ENCODE assay signal across 9 cellular contexts in the genomic region with DNA sequence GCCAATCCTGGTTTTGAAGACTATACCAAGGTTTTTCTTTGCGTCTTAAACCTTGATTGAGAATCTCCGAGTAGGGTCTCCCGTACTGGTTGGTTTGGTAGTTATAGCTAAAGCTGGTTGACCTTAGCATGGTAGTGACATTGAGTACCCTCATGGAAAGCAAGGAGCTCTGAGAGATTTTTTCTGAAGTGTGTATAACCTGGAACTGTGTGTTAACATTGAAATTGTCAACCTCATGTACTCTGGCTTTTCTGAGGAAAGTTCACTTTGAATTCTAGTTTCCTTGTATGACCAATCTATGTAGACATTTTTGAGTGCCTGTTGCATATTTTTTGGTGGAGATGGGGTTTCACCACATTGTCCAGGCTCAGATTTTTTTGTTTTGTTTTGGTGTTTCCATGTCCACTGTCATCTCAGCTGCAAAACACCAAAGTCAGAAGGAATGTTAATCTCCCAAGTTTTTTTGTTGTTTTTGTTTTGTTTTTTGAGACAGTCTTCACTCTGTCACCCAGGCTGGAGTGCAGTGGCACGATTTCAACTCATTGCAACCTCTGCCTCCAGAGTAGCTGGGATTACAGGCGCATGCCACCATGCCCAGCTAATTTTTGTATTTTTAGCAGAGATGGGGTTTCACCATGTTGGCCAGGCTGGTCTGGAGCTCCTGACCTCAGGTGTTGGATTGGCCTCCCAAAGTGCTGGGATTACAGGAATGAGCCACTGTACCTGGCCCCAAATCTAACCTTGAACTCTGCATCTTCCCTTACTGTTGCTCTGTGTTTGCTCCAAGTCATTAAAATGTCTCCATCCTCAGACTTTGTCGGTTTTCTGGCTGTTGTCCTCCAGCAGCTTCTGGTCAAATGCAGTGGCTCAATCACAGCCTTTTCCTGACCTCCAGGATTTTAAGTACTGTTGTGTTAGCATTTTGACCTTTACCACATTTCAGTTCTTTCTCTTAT. TPM values are rescaled to one million over a fixed set of nuclear protein-coding genes. Genes with fewer than 3 reads are reported as not detected.
A peak's percentile ranks its signal among the peaks of the same experiment; 100 is the strongest.
DNase-seq lines count a peak whose midpoint lies in the region; ATAC-seq and TF ChIP-seq lines count a peak whose summit lies in the region.
"Had no signal": no experiment of that assay in that cellular context is flagged by ENCODE, and none has a peak within 500 bp of the region (broad histone marks: within the 10 kb centered on the region; RNA-seq: fewer than 3 reads in every experiment).

No MANE protein-coding gene starts in this region.

- no TSS peak for BruUV-seq in Calu3 (replicated peaks; lab: Mats Ljungman, UMichigan)

- DNase-seq in Calu3, result no peak
- DNase-seq in HFFc6, result peak; percentile 59
- no peak for DNase-seq in natural killer cell
- DNase-seq in omental fat pad (ENCODE audit: low spot score), result no peak
- DNase-seq in HEK293T (ENCODE audit: extremely low spot score), result no peak
- DNase-seq: RPMI8226 had no signal

- H3K9me3 Mint-ChIP-seq in Calu3 (ENCODE audit: low read depth, unreplicated experiment) (no peaks in the 10 kb centered on the region), HFFc6 (peaks cover 10% of the 10 kb centered on the region; the same call in 1 of the 2 replicates), natural killer cell (no peaks in the 10 kb centered on the region)
- H3K9me3 Mint-ChIP-seq in activated T-helper 17 cell treated with anti-CD3 and anti-CD28 coated beads, Interleukin-2, amount 50 U/mL, for 72 hours, result no peaks in the 10 kb centered on the region

- H3K4me3 Mint-ChIP-seq in Calu3 (ENCODE audit: low read depth, unreplicated experiment), result peak overlapping the region; percentile 47
- H3K4me3 Mint-ChIP-seq in HFFc6, result peak overlapping the region; percentile 64
- peak overlapping the region; percentile 93 for H3K4me3 Mint-ChIP-seq in activated T-helper 17 cell treated with anti-CD3 and anti-CD28 coated beads, Interleukin-2, amount 50 U/mL, for 72 hours
- no peak overlapping the region for H3K4me3 Mint-ChIP-seq in natural killer cell

- CTCF ChIA-PET in Calu3 (lab: Charles Lee) (interaction anchor here (0.5 to 1.0 kb wide), 2 partner anchors 33 to 982 kb away, joined by 5 to 7 read pairs; no protein-coding TSS in a partner anchor), HEK293T (lab: Yijun Ruan, JAX) (interaction anchor here (0.8 kb wide), 1 partner anchor 539 kb away, joined by 3 read pairs; no protein-coding TSS in a partner anchor)

- H3K4me1 Mint-ChIP-seq in Calu3 (ENCODE audit: low read depth, unreplicated experiment) (peaks cover 25% of the 10 kb centered on the region), HFFc6 (ENCODE audit: low read depth) (peaks cover 62% of the 10 kb centered on the region), natural killer cell (peaks cover 57 to 60% of the 10 kb centered on the region in 2 donors)
- peaks cover 27% of the 10 kb centered on the region for H3K4me1 Mint-ChIP-seq in activated T-helper 17 cell treated with anti-CD3 and anti-CD28 coated beads, Interleukin-2, amount 50 U/mL, for 72 hours

- H3K27ac Mint-ChIP-seq in Calu3 (ENCODE audit: unreplicated experiment), result peak overlapping the region; percentile 85
- peak overlapping the region; percentile 95 for H3K27ac Mint-ChIP-seq in HFFc6
- peak overlapping the region; percentile 91 for H3K27ac Mint-ChIP-seq in activated T-helper 17 cell treated with anti-CD3 and anti-CD28 coated beads, Interleukin-2, amount 50 U/mL, for 72 hours
- peak overlapping the region; percentile 65 to 96 for H3K27ac Mint-ChIP-seq in natural killer cell

- no peak for ATAC-seq in activated T-helper 17 cell treated with anti-CD3 and anti-CD28 coated beads, Interleukin-2, amount 50 U/mL, for 72 hours (replicated peaks)
- ATAC-seq in natural killer cell (no peak), omental fat pad (ENCODE audit: low FRiP score) (no peak), GM18868 (IDR thresholded peaks at IDR 0.05; ENCODE audit: unreplicated experiment) (no peak), HG03520 (IDR thresholded peaks at IDR 0.05; ENCODE audit: unreplicated experiment) (no peak)

- POLR2A ChIA-PET in HEK293T (lab: Yijun Ruan, JAX), result interaction anchor here (1.5 kb wide), 2 partner anchors 20 to 119 kb away, joined by 3 read pairs; partner anchors contain the start of gene SLC18B1

- intact Hi-C loops in Calu3 (cut with micrococcal nuclease; ENCODE audit: unreplicated experiment), result no loop called here
- intact Hi-C loops in natural killer cell (cut with micrococcal nuclease), result no loop called here

- H3K36me3 Mint-ChIP-seq in Calu3 (ENCODE audit: insufficient read depth, unreplicated experiment), result peaks cover 85% of the 10 kb centered on the region
- peaks cover 56% of the 10 kb centered on the region for H3K36me3 Mint-ChIP-seq in HFFc6 (ENCODE audit: low read depth)
- H3K36me3 Mint-ChIP-seq in activated T-helper 17 cell treated with anti-CD3 and anti-CD28 coated beads, Interleukin-2, amount 50 U/mL, for 72 hours (ENCODE audit: low read depth), result peaks cover 67% of the 10 kb centered on the region
- peaks cover 27% of the 10 kb centered on the region for H3K36me3 Mint-ChIP-seq in natural killer cell

- TF ChIP-seq CTCF in Calu3 (IDR thresholded peaks at IDR 0.05; ENCODE audit: unreplicated experiment), result no peak
- TF ChIP-seq CTCF in HFFc6 (IDR thresholded peaks at IDR 0.05), result no peak
- no peak for TF ChIP-seq CTCF in natural killer cell (IDR thresholded peaks at IDR 0.05)
- TF ChIP-seq CTCF in omental fat pad (IDR thresholded peaks at IDR 0.05), result no peak

- no peaks in the 10 kb centered on the region for H3K27me3 Mint-ChIP-seq in Calu3 (ENCODE audit: unreplicated experiment)
- H3K27me3 Mint-ChIP-seq in HFFc6 (ENCODE audit: insufficient read depth), result peaks cover 20% of the 10 kb centered on the region
- H3K27me3 Mint-ChIP-seq in activated T-helper 17 cell treated with anti-CD3 and anti-CD28 coated beads, Interleukin-2, amount 50 U/mL, for 72 hours, result no peaks in the 10 kb centered on the region
- H3K27me3 Mint-ChIP-seq in natural killer cell (ENCODE audit: low read depth in 2 of 2), result no peaks in the 10 kb centered on the region

TF ChIP-seq in HEK293T, 16 proteins besides CTCF, POLR2A, EP300 and RAD21:
- TF ChIP-seq FOXA1 (IDR thresholded peaks at IDR 0.05) (no peak), BHLHE40 (IDR thresholded peaks at IDR 0.05; ENCODE audit: borderline replicate concordance) (no peak), FOXM1 (IDR thresholded peaks at IDR 0.05; ENCODE audit: borderline replicate concordance) (no peak), NFRKB (IDR thresholded peaks at IDR 0.05) (no peak), ELF4 (IDR thresholded peaks at IDR 0.05) (no peak; the same call in 1 of the 2 replicates), ZNF384 (IDR thresholded peaks at IDR 0.05) (no peak), HDGF (IDR thresholded peaks at IDR 0.05; ENCODE audit: borderline replicate concordance) (no peak), SUZ12 (IDR thresholded peaks at IDR 0.05) (no peak), TARDBP (IDR thresholded peaks at IDR 0.05) (no peak), SP1 (IDR thresholded peaks at IDR 0.05) (no peak), L3MBTL2 (conservative IDR thresholded peaks at IDR 0.05) (no peak), LEF1 (IDR thresholded peaks at IDR 0.05; ENCODE audit: borderline replicate concordance) (no peak), PKNOX1 (IDR thresholded peaks at IDR 0.05) (no peak), CTBP1 (IDR thresholded peaks at IDR 0.05; ENCODE audit: borderline replicate concordance) (no peak), ARNT (IDR thresholded peaks at IDR 0.05) (no peak), FOXK2 (IDR thresholded peaks at IDR 0.05) (no peak)

RNA-seq across cellular contexts. Expression of gene RPS12, which starts 4.3 kb away (rescaled TPM):
- total RNA-seq in Calu3 (2022), result 1,002 and 1,082 TPM in 2 replicates
- total RNA-seq in HFFc6 (2021; fragmentation: NEBNext Ultra II Directional; extraction: Animal tissue kit (Norgen Biotek cat#: 25700)), result 1,000 to 10,000 TPM in 4 of 6 experiments, 100 to 1,000 TPM in 2; 826 to 1,148 (median 1,037) TPM
- total RNA-seq in activated T-helper 17 cell treated with anti-CD3 and anti-CD28 coated beads, Interleukin-2, amount 50 U/mL, for 72 hours, result 1,000 to 10,000 TPM; 1,467 to 1,579 TPM
- 100 to 1,000 TPM; 585 to 801 (median 769) TPM for total RNA-seq in natural killer cell
- total RNA-seq in omental fat pad, result 1,000 to 10,000 TPM; 1,604 to 2,733 (median 2,024) TPM

RNA-seq across cellular contexts. Expression of gene SLC18B1, which starts 20.2 kb away (rescaled TPM):
- total RNA-seq in Calu3 (2022) (23.9 and 25.9 TPM in 2 replicates), natural killer cell (1 to 10 TPM; 2.5 to 3.6 (median 3.0) TPM), omental fat pad (10 to 100 TPM; 10.8 to 20.2 (median 17.2) TPM)
- total RNA-seq in HFFc6 (2021; fragmentation: NEBNext Ultra II Directional; extraction: Animal tissue kit (Norgen Biotek cat#: 25700)), result 1 to 10 TPM; 2.9 to 4.1 (median 3.5) TPM
- 1 to 10 TPM; 3.9 to 4.1 TPM for total RNA-seq in activated T-helper 17 cell treated with anti-CD3 and anti-CD28 coated beads, Interleukin-2, amount 50 U/mL, for 72 hours
